In genomic region chr2:8836979-8837794, GRCh38 we compare ENCODE assay signal across 8 cellular contexts. TPM values are rescaled to one million over a fixed set of nuclear protein-coding genes. Genes with fewer than 3 reads are reported as not detected.
A peak's percentile ranks its signal among the peaks of the same experiment; 100 is the strongest.
DNase-seq lines count a peak whose midpoint lies in the region; ATAC-seq and TF ChIP-seq lines count a peak whose summit lies in the region.

Gene KIDINS220, minus strand, starts transcription at chr2:8837613. Its CDS starts 10,520 bp downstream, at chr2:8827093.

- peak within 1 kb of the TSS; percentile 98 for H3K27ac Mint-ChIP-seq in activated T-helper 17 cell treated with anti-CD3 and anti-CD28 coated beads, Interleukin-2, amount 50 U/mL, for 72 hours
- peak within 1 kb of the TSS; percentile 96 to 99 (median 98) for H3K27ac Mint-ChIP-seq in naive thymus-derived CD8-positive, alpha-beta T cell

- peak within 1 kb of the TSS; percentile 70 for H3K4me3 ChIP-seq in fibroblast of mammary gland (ENCODE audit: control insufficient read depth, low read depth, low read length)

- ATAC-seq in GM21723 (IDR thresholded peaks at IDR 0.05; ENCODE audit: unreplicated experiment): peak; percentile 91
- peak; percentile 99 for ATAC-seq in activated T-helper 17 cell treated with anti-CD3 and anti-CD28 coated beads, Interleukin-2, amount 50 U/mL, for 72 hours (replicated peaks)
- peak; percentile 91 to 93 for ATAC-seq in naive thymus-derived CD8-positive, alpha-beta T cell

- no peak for TF ChIP-seq CTCF in fibroblast of mammary gland (conservative IDR thresholded peaks at IDR 0.05; ENCODE audit: control insufficient read depth, insufficient read depth, low read depth, low read length)

- H3K9me3 Mint-ChIP-seq in activated T-helper 17 cell treated with anti-CD3 and anti-CD28 coated beads, Interleukin-2, amount 50 U/mL, for 72 hours: no peaks in the 10 kb centered on the region
- no peaks in the 10 kb centered on the region for H3K9me3 Mint-ChIP-seq in naive thymus-derived CD8-positive, alpha-beta T cell

- peak; percentile 51 for DNase-seq in DMS79 treated with DMSO at 0.1 percent for 48 hours (lab: John Stamatoyannopoulos, UW)
- peak; percentile 64 for DNase-seq in KG1 (lab: John Stamatoyannopoulos, UW)
- peak; percentile 81 for DNase-seq in RPMI7951 (ENCODE audit: low read depth)
- DNase-seq in fibroblast of mammary gland (ENCODE audit: low read depth): peak; percentile 76
- peak; percentile 77 to 93 (median 85) for DNase-seq in naive thymus-derived CD8-positive, alpha-beta T cell
- peak; percentile 80 to 92 (median 84) for DNase-seq in stimulated activated naive CD4-positive, alpha-beta T cell (lab: John Stamatoyannopoulos, UW)

- no peaks in the 10 kb centered on the region for H3K36me3 Mint-ChIP-seq in activated T-helper 17 cell treated with anti-CD3 and anti-CD28 coated beads, Interleukin-2, amount 50 U/mL, for 72 hours (ENCODE audit: low read depth)
- peaks cover 0 to 2% (median 0%) of the 10 kb centered on the region in 3 donors for H3K36me3 Mint-ChIP-seq in naive thymus-derived CD8-positive, alpha-beta T cell

- POLR2A ChIA-PET in naive thymus-derived CD8-positive, alpha-beta T cell (lab: Charles Lee): interaction anchor here (0.6 kb wide), 1 partner anchor 587 kb away, joined by 4 read pairs; no protein-coding TSS in a partner anchor

- peaks cover 6% of the 10 kb centered on the region for H3K27me3 Mint-ChIP-seq in activated T-helper 17 cell treated with anti-CD3 and anti-CD28 coated beads, Interleukin-2, amount 50 U/mL, for 72 hours
- no peaks in the 10 kb centered on the region for H3K27me3 Mint-ChIP-seq in naive thymus-derived CD8-positive, alpha-beta T cell

- H3K4me3 Mint-ChIP-seq in activated T-helper 17 cell treated with anti-CD3 and anti-CD28 coated beads, Interleukin-2, amount 50 U/mL, for 72 hours: peak within 1 kb of the TSS; percentile 97
- H3K4me3 Mint-ChIP-seq in naive thymus-derived CD8-positive, alpha-beta T cell: peak within 1 kb of the TSS; percentile 99 to 100 (median 100)

- peaks cover 38% of the 10 kb centered on the region for H3K4me1 Mint-ChIP-seq in activated T-helper 17 cell treated with anti-CD3 and anti-CD28 coated beads, Interleukin-2, amount 50 U/mL, for 72 hours
- peaks cover 26 to 55% (median 51%) of the 10 kb centered on the region in 4 donors for H3K4me1 Mint-ChIP-seq in naive thymus-derived CD8-positive, alpha-beta T cell

RNA-seq across cellular contexts. Expression of gene KIDINS220, which starts in this region (rescaled TPM):
- total RNA-seq in RPMI7951 (2014; rRNA removed; shearing (Covaris generic)): 22.2 and 23.8 TPM in 2 replicates
- 10 to 100 TPM; 28.9 to 31.1 TPM for total RNA-seq in activated T-helper 17 cell treated with anti-CD3 and anti-CD28 coated beads, Interleukin-2, amount 50 U/mL, for 72 hours
- total RNA-seq in naive thymus-derived CD8-positive, alpha-beta T cell: 10 to 100 TPM; 48.5 to 54.1 TPM
- polyA plus RNA-seq in naive thymus-derived CD8-positive, alpha-beta T cell: 10 to 100 TPM; 19.3 to 27.2 (median 20.6) TPM

Comparison
In these comparisons a context has a peak if more than half of its experiments do, and no peak if none do; other contexts are left out.
1. Peak in every context shown above with its lines: DNase-seq, ATAC-seq and H3K4me3 ChIP-seq.